27 cellular contexts compared by ENCODE assay signal in the genomic region with DNA sequence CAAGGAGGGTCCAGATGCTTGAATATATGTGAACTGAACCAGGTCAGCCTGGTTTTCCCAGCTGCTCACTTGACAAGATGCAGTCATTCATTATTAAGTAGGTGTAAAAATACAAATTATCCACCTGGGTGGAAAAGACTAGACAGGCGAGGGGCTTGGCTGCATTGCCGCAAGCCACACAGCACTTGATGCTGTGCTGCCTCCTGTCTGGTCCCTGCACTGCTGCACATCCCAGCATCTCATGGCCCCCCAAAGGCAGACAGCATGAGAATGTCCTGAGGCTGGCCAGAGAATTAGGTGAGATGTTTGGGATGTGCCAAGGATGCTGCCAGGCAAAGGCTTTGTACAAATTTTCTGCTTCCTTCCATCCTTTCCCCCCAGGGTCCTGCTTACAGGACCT.
"Had no signal": no experiment of that assay in that cellular context is flagged by ENCODE, and none has a peak within 500 bp of the region (broad histone marks: within the 10 kb centered on the region; RNA-seq: fewer than 3 reads in every experiment).

No MANE protein-coding gene starts in this region.

- DNase-seq: activated CD4-positive, alpha-beta T cell treated with anti-CD3 and anti-CD28 coated beads for 1 hour; activated CD4-positive, alpha-beta T cell treated with anti-CD3 and anti-CD28 coated beads for 48 hours; activated CD4-positive, CD25-positive, alpha-beta regulatory T cell; activated CD8-positive, alpha-beta T cell treated with anti-CD3 and anti-CD28 coated beads for 36 hours; activated gamma-delta T cell; activated naive CD4-positive, alpha-beta T cell treated with Interleukin-2 at 50 U/mL for 16 hours; activated naive CD8-positive, alpha-beta T cell treated with anti-CD3 and anti-CD28 coated beads, Interleukin-2, amount 10 ng/mL, durations not matched to agents 7 days and 5 days; activated T-cell treated with anti-CD3 and anti-CD28 coated beads, Interleukin-2, amount 50 U/mL, for 1 hour; amygdala; MM.1S; MV-4-11; NCI-H1092; NCI-H1436 treated with DMSO at 0.1 percent for 48 hours; NCI-H1930; NCI-H2081 treated with DMSO at 0.1 percent for 48 hours; NCI-H226; NCI-H446 treated with DMSO at 0.1 percent for 48 hours; NCI-H69; NCI-H82; OCI-M1; Right ventricle myocardium superior; SW 1271; T-helper 1 cell; T-helper 2 cell; T-helper 9 cell had no signal

- H3K4me1 Mint-ChIP-seq: activated naive CD4-positive, alpha-beta T cell treated with anti-CD3 and anti-CD28 coated beads, Interleukin-2, amount 50 U/mL, for 24 hours; activated naive CD8-positive, alpha-beta T cell treated with anti-CD3 and anti-CD28 coated beads, Interleukin-2, amount 10 ng/mL, durations not matched to agents 7 days and 5 days had no signal

- H3K9me3 Mint-ChIP-seq: activated CD8-positive, alpha-beta T cell treated with anti-CD3 and anti-CD28 coated beads for 36 hours; activated naive CD8-positive, alpha-beta T cell treated with anti-CD3 and anti-CD28 coated beads, Interleukin-2, amount 10 ng/mL, durations not matched to agents 7 days and 5 days; activated T-helper 2 cell treated with anti-CD3 and anti-CD28 coated beads, Interferon-gamma antibody, Interleukin-2, Interleukin-4, amounts not matched to agents 10 μg/mL and 5 μg/mL and 100 μg/mL, durations not matched to agents 14 hours and 24 hours and 36 hours had no signal

- H3K27ac Mint-ChIP-seq: activated CD8-positive, alpha-beta T cell treated with anti-CD3 and anti-CD28 coated beads for 36 hours; activated naive CD4-positive, alpha-beta T cell treated with anti-CD3 and anti-CD28 coated beads, Interleukin-2, amount 50 U/mL, for 24 hours; activated naive CD8-positive, alpha-beta T cell treated with anti-CD3 and anti-CD28 coated beads, Interleukin-2, amount 10 ng/mL, durations not matched to agents 7 days and 5 days; activated T-helper 2 cell treated with anti-CD3 and anti-CD28 coated beads, Interferon-gamma antibody, Interleukin-2, Interleukin-4, amounts not matched to agents 10 μg/mL and 5 μg/mL and 100 μg/mL, durations not matched to agents 14 hours and 24 hours and 36 hours had no signal

- H3K36me3 Mint-ChIP-seq: activated naive CD4-positive, alpha-beta T cell treated with anti-CD3 and anti-CD28 coated beads, Interleukin-2, amount 50 U/mL, for 24 hours; activated naive CD8-positive, alpha-beta T cell treated with anti-CD3 and anti-CD28 coated beads, Interleukin-2, amount 10 ng/mL, durations not matched to agents 7 days and 5 days had no signal

- H3K27me3 Mint-ChIP-seq: activated naive CD8-positive, alpha-beta T cell treated with anti-CD3 and anti-CD28 coated beads, Interleukin-2, amount 10 ng/mL, durations not matched to agents 7 days and 5 days had no signal

- H3K4me3 Mint-ChIP-seq: activated CD8-positive, alpha-beta T cell treated with anti-CD3 and anti-CD28 coated beads for 36 hours; activated naive CD4-positive, alpha-beta T cell treated with anti-CD3 and anti-CD28 coated beads, Interleukin-2, amount 50 U/mL, for 24 hours; activated naive CD8-positive, alpha-beta T cell treated with anti-CD3 and anti-CD28 coated beads, Interleukin-2, amount 10 ng/mL, durations not matched to agents 7 days and 5 days had no signal
